14 cellular contexts compared by ENCODE assay signal in the genomic region with DNA sequence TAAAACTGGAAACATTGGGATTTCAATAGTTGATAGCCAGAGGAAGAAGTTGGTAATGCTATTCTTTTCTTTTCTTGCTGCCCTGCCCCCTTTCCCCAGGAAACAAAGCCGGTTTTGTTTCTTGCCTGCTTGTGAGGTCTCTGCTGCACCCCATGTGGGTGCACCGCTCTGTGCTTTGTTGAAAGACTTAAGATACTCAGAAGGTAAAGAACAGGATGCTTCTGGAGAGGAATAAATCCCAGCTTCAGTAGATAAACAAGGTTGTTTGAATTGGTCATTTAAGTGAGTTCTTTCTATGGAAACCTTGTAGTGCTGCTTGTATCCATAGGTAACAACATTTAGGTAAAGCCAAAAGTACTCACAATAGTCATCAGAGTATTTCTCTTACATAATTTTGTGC.
DNase-seq lines count a peak whose midpoint lies in the region; ATAC-seq, FAIRE-seq and TF ChIP-seq lines count a peak whose summit lies in the region.
"Had no signal": no experiment of that assay in that cellular context is flagged by ENCODE, and none has a peak within 500 bp of the region (broad histone marks: within the 10 kb centered on the region; RNA-seq: fewer than 3 reads in every experiment).

No MANE protein-coding gene starts in this region.

- H3K36me3 Mint-ChIP-seq in activated CD8-positive, alpha-beta T cell treated with anti-CD3 and anti-CD28 coated beads for 36 hours (ENCODE audit: low read depth) = no peaks in the 10 kb centered on the region
- H3K36me3 Mint-ChIP-seq: activated naive CD4-positive, alpha-beta T cell treated with anti-CD3 and anti-CD28 coated beads, Interleukin-2, amount 50 U/mL, for 24 hours; CD4-positive, CD25-positive, alpha-beta regulatory T cell; naive thymus-derived CD4-positive, alpha-beta T cell had no signal

- CTCF ChIA-PET in activated CD8-positive, alpha-beta T cell treated with anti-CD3 and anti-CD28 coated beads for 36 hours (lab: Charles Lee) = interaction anchor here (1.6 kb wide), 1 partner anchor 469 kb away, joined by 4 read pairs; no protein-coding TSS in a partner anchor

- no peak for TF ChIP-seq CTCF in keratinocyte (optimal IDR thresholded peaks at IDR 0.05 in 1 of 3, IDR thresholded peaks at IDR 0.05 in 1 of 3, conservative IDR thresholded peaks at IDR 0.05 in 1 of 3; ENCODE audit: extremely low read depth in 1 of 3, insufficient read depth in 2 of 3, low read length in 3 of 3)
- no peak for TF ChIP-seq CTCF in activated CD8-positive, alpha-beta T cell treated with anti-CD3 and anti-CD28 coated beads for 36 hours (IDR thresholded peaks at IDR 0.05)

- H3K4me2 ChIP-seq in keratinocyte (ENCODE audit: control insufficient read depth, extremely low read depth, insufficient read depth, low read depth, low read length) = no peak overlapping the region

- H4K20me1 ChIP-seq in keratinocyte (ENCODE audit: control insufficient read depth, extremely low read depth, insufficient read depth, low read length) = no peaks in the 10 kb centered on the region

- dilution Hi-C loops in keratinocyte (cut with MboI; ENCODE audit: extremely low pct_ligation_motif_present, low sequenced_read_pairs) = no loop called here

- peak in 4 of 61 donors; percentile 0 to 9 (median 2) for DNase-seq in caudate nucleus (lab: John Stamatoyannopoulos, UW)
- no peak for DNase-seq in keratinocyte (ENCODE audit: low read depth, low spot score)
- peak; percentile 28 for DNase-seq in smooth muscle cell of the brain vasculature (ENCODE audit: low read depth, low spot score)
- no peak for DNase-seq in activated CD8-positive, alpha-beta T cell treated with anti-CD3 and anti-CD28 coated beads for 36 hours
- DNase-seq in dermis blood vessel endothelial cell = no peak
- DNase-seq in kidney tubule cell (ENCODE audit: low spot score) = no peak
- DNase-seq in stimulated activated CD4-positive, alpha-beta T cell treated with anti-CD3 and anti-CD28 coated beads, Interleukin-12 subunit alpha, Interleukin-12 subunit beta, amount 100 ng/mL, for 4 hours = no peak
- DNase-seq: CD4-positive, CD25-positive, alpha-beta regulatory T cell; HCEC 1CT; naive thymus-derived CD4-positive, alpha-beta T cell had no signal

- H3K9me3 Mint-ChIP-seq in activated CD8-positive, alpha-beta T cell treated with anti-CD3 and anti-CD28 coated beads for 36 hours = peaks cover 2% of the 10 kb centered on the region
- H3K9me3 Mint-ChIP-seq: activated naive CD4-positive, alpha-beta T cell treated with anti-CD3 and anti-CD28 coated beads, Interleukin-2, amount 50 U/mL, for 24 hours had no signal

- H3K9ac ChIP-seq in HUES48 (ENCODE audit: low read depth, low read length) (peak overlapping the region; percentile 6; the same call in 1 of the 2 replicates), keratinocyte (ENCODE audit: control insufficient read depth, extremely low read depth, insufficient read depth, low read length) (no peak overlapping the region)

- H3K27me3 ChIP-seq in HUES48 (ENCODE audit: control insufficient read depth, insufficient read depth, low read length) (no peaks in the 10 kb centered on the region), keratinocyte (ENCODE audit: control insufficient read depth, extremely low read depth, insufficient read depth, low read length) (no peaks in the 10 kb centered on the region)

- H3K9me3 ChIP-seq in HUES48 (ENCODE audit: control insufficient read depth, insufficient read depth, low read length) (no peaks in the 10 kb centered on the region), keratinocyte (ENCODE audit: control insufficient read depth, low read depth, low read length) (no peaks in the 10 kb centered on the region)

- H3K4me1 Mint-ChIP-seq in activated CD8-positive, alpha-beta T cell treated with anti-CD3 and anti-CD28 coated beads for 36 hours (ENCODE audit: low read depth) = no peaks in the 10 kb centered on the region
- H3K4me1 Mint-ChIP-seq: activated naive CD4-positive, alpha-beta T cell treated with anti-CD3 and anti-CD28 coated beads, Interleukin-2, amount 50 U/mL, for 24 hours; CD4-positive, CD25-positive, alpha-beta regulatory T cell had no signal

- POLR2A ChIA-PET in activated CD8-positive, alpha-beta T cell treated with anti-CD3 and anti-CD28 coated beads for 36 hours (lab: Charles Lee) = interaction anchor here (0.7 kb wide), 1 partner anchor 167 kb away, joined by 3 read pairs; no protein-coding TSS in a partner anchor

- FAIRE-seq in keratinocyte (lab: Jason Lieb, UNC) = peak; percentile 44
- FAIRE-seq: colon had no signal

- intact Hi-C loops in activated CD8-positive, alpha-beta T cell treated with anti-CD3 and anti-CD28 coated beads for 36 hours (cut with micrococcal nuclease) = no loop called here

- H3K27me3 Mint-ChIP-seq in activated CD8-positive, alpha-beta T cell treated with anti-CD3 and anti-CD28 coated beads for 36 hours = peaks cover 12% of the 10 kb centered on the region

- no peaks in the 10 kb centered on the region for H3K9me1 ChIP-seq in keratinocyte (ENCODE audit: control insufficient read depth, extremely low read depth, insufficient read depth, low read length)

- H2AFZ ChIP-seq in keratinocyte (ENCODE audit: control insufficient read depth, low read length) = no peak overlapping the region

- no peak for ATAC-seq in activated CD8-positive, alpha-beta T cell treated with anti-CD3 and anti-CD28 coated beads for 36 hours
- ATAC-seq: naive thymus-derived CD4-positive, alpha-beta T cell had no signal

- H3K27ac Mint-ChIP-seq in activated CD8-positive, alpha-beta T cell treated with anti-CD3 and anti-CD28 coated beads for 36 hours = no peak overlapping the region
- H3K27ac Mint-ChIP-seq: activated naive CD4-positive, alpha-beta T cell treated with anti-CD3 and anti-CD28 coated beads, Interleukin-2, amount 50 U/mL, for 24 hours; CD4-positive, CD25-positive, alpha-beta regulatory T cell; naive thymus-derived CD4-positive, alpha-beta T cell had no signal

- H3K4me1 ChIP-seq in HUES48 (ENCODE audit: control insufficient read depth, insufficient read depth, low read length) (peaks cover 59% of the 10 kb centered on the region), keratinocyte (ENCODE audit: control insufficient read depth, extremely low read depth, insufficient read depth, low read length) (peaks cover 7% of the 10 kb centered on the region)

- H3K27ac ChIP-seq in HUES48 (ENCODE audit: low read depth, low read length) = peak overlapping the region; percentile 91
- peak overlapping the region; percentile 48 for H3K27ac ChIP-seq in caudate nucleus (ENCODE audit: low read depth, low read length)
- H3K27ac ChIP-seq in keratinocyte (ENCODE audit: control insufficient read depth, insufficient read depth, low read length) = no peak overlapping the region

- H3K36me3 ChIP-seq in HUES48 (ENCODE audit: control insufficient read depth, insufficient read depth, low read length) (no peaks in the 10 kb centered on the region; the same call in 1 of the 2 replicates), keratinocyte (ENCODE audit: control insufficient read depth in 2 of 2, extremely low read depth in 1 of 2, insufficient read depth in 2 of 2, low read length in 2 of 2) (peaks cover 4 to 5% of the 10 kb centered on the region in 2 experiments)

- H3K79me2 ChIP-seq in keratinocyte (ENCODE audit: control insufficient read depth, insufficient read depth, low read length) = peaks cover 47% of the 10 kb centered on the region

- H3K4me3 Mint-ChIP-seq in activated CD8-positive, alpha-beta T cell treated with anti-CD3 and anti-CD28 coated beads for 36 hours = no peak overlapping the region
- H3K4me3 Mint-ChIP-seq: activated naive CD4-positive, alpha-beta T cell treated with anti-CD3 and anti-CD28 coated beads, Interleukin-2, amount 50 U/mL, for 24 hours; CD4-positive, CD25-positive, alpha-beta regulatory T cell; naive thymus-derived CD4-positive, alpha-beta T cell had no signal

- H3K4me3 ChIP-seq in HUES48 (ENCODE audit: low read depth, low read length) = peak overlapping the region; percentile 39
- H3K4me3 ChIP-seq in keratinocyte (ENCODE audit: control insufficient read depth in 2 of 3, extremely low read depth in 1 of 3, insufficient read depth in 2 of 3, low read depth in 1 of 3, low read length in 3 of 3) = no peak overlapping the region
- H3K4me3 ChIP-seq: skin epidermis had no signal
